16 cellular contexts compared by ENCODE assay signal in genomic region chr2:144496660-144497598, GRCh38. TPM values are rescaled to one million over a fixed set of nuclear protein-coding genes. Genes with fewer than 3 reads are reported as not detected.
A peak's percentile ranks its signal among the peaks of the same experiment; 100 is the strongest.
DNase-seq lines count a peak whose midpoint lies in the region; ATAC-seq and TF ChIP-seq lines count a peak whose summit lies in the region.
"Had no signal": no experiment of that assay in that cellular context is flagged by ENCODE, and none has a peak within 500 bp of the region (broad histone marks: within the 10 kb centered on the region; RNA-seq: fewer than 3 reads in every experiment).

No MANE protein-coding gene starts in this region.

- TF ChIP-seq CTCF in tibial artery (IDR thresholded peaks at IDR 0.05), result no peak

- peaks cover 94% of the 10 kb centered on the region for H3K36me3 Mint-ChIP-seq in dendritic cell treated with granulocyte-macrophage colony-stimulating factor and Interleukin-4, amounts not matched to agents 40 ng/mL and 50 ng/mL, for 4 days (ENCODE audit: low read depth)
- no peaks in the 10 kb centered on the region for H3K36me3 Mint-ChIP-seq in naive thymus-derived CD4-positive, alpha-beta T cell

- H3K27me3 Mint-ChIP-seq in dendritic cell treated with granulocyte-macrophage colony-stimulating factor and Interleukin-4, amounts not matched to agents 40 ng/mL and 50 ng/mL, for 4 days, result no peaks in the 10 kb centered on the region
- H3K27me3 Mint-ChIP-seq in naive thymus-derived CD4-positive, alpha-beta T cell, result peaks cover 0 to 7% (median 0%) of the 10 kb centered on the region in 5 donors

- POLR2A ChIA-PET in naive thymus-derived CD4-positive, alpha-beta T cell (lab: Charles Lee), result no interaction called here

- H3K4me3 Mint-ChIP-seq in dendritic cell treated with granulocyte-macrophage colony-stimulating factor and Interleukin-4, amounts not matched to agents 40 ng/mL and 50 ng/mL, for 4 days, result peak overlapping the region; percentile 49
- H3K4me3 Mint-ChIP-seq in naive thymus-derived CD4-positive, alpha-beta T cell, result no peak overlapping the region

- CTCF ChIA-PET in naive thymus-derived CD4-positive, alpha-beta T cell (lab: Charles Lee), result no interaction called here

- peak; percentile 13 for ATAC-seq in naive thymus-derived CD4-positive, alpha-beta T cell

- H3K27ac Mint-ChIP-seq in dendritic cell treated with granulocyte-macrophage colony-stimulating factor and Interleukin-4, amounts not matched to agents 40 ng/mL and 50 ng/mL, for 4 days, result peak overlapping the region; percentile 67
- H3K27ac Mint-ChIP-seq in naive thymus-derived CD4-positive, alpha-beta T cell, result no peak overlapping the region

- peaks cover 70% of the 10 kb centered on the region for H3K4me1 Mint-ChIP-seq in dendritic cell treated with granulocyte-macrophage colony-stimulating factor and Interleukin-4, amounts not matched to agents 40 ng/mL and 50 ng/mL, for 4 days (ENCODE audit: low read depth)
- peaks cover 0 to 17% (median 0%) of the 10 kb centered on the region in 7 donors for H3K4me1 Mint-ChIP-seq in naive thymus-derived CD4-positive, alpha-beta T cell

- H3K9me3 Mint-ChIP-seq in dendritic cell treated with granulocyte-macrophage colony-stimulating factor and Interleukin-4, amounts not matched to agents 40 ng/mL and 50 ng/mL, for 4 days, result no peaks in the 10 kb centered on the region
- no peaks in the 10 kb centered on the region for H3K9me3 Mint-ChIP-seq in naive thymus-derived CD4-positive, alpha-beta T cell

- intact Hi-C loops in dendritic cell treated with granulocyte-macrophage colony-stimulating factor and Interleukin-4, amounts not matched to agents 40 ng/mL and 50 ng/mL, for 4 days (cut with micrococcal nuclease), result no loop called here
- intact Hi-C loops in naive thymus-derived CD4-positive, alpha-beta T cell (cut with micrococcal nuclease), result no loop called here
- intact Hi-C loops in tibial artery (cut with DNase I; ENCODE audit: low total_unique reads), result no loop called here

- no peaks in the 10 kb centered on the region for H3K36me3 ChIP-seq in naive thymus-derived CD4-positive, alpha-beta T cell (ENCODE audit: control insufficient read depth in 2 of 3, insufficient read depth in 3 of 3, low read length in 3 of 3)
- no peaks in the 10 kb centered on the region for H3K36me3 ChIP-seq in tibial artery

- peak; percentile 10 for DNase-seq in NCI-H1105 treated with DMSO at 0.1 percent for 48 hours (lab: John Stamatoyannopoulos, UW)
- DNase-seq in NCI-H1105 (lab: John Stamatoyannopoulos, UW), result no peak
- DNase-seq in naive thymus-derived CD4-positive, alpha-beta T cell, result no peak
- no peak for DNase-seq in tibial artery
- no peak for DNase-seq in NCI-H510A (lab: John Stamatoyannopoulos, UW)
- no peak for DNase-seq in NCI-H82 (lab: John Stamatoyannopoulos, UW)
- no peak for DNase-seq in effector CD8-positive, alpha-beta T cell (lab: John Stamatoyannopoulos, UW)
- DNase-seq: activated CD4-positive, CD25-positive, alpha-beta regulatory T cell; activated T-cell treated with anti-CD3 and anti-CD28 coated beads, Interleukin-2, amount 50 U/mL, for 1 hour; hypothalamus; NCI-H187; NK-92 treated with Interleukin-12 subunit alpha and Interleukin-12 subunit beta, amount 100 ng/mL, for 24 hours; SK-N-SH; stimulated activated CD4-positive, alpha-beta T cell treated with anti-CD3 and anti-CD28 coated beads, Interleukin-4, amount 100 ng/mL, for 1 hour had no signal

- no peaks in the 10 kb centered on the region for H3K27me3 ChIP-seq in naive thymus-derived CD4-positive, alpha-beta T cell (ENCODE audit: control insufficient read depth in 2 of 2, insufficient read depth in 2 of 2, low read length in 2 of 2)
- no peaks in the 10 kb centered on the region for H3K27me3 ChIP-seq in tibial artery

- H3K4me3 ChIP-seq in naive thymus-derived CD4-positive, alpha-beta T cell (ENCODE audit: low read length), result no peak overlapping the region
- H3K4me3 ChIP-seq in tibial artery, result no peak overlapping the region

- H3K27ac ChIP-seq in naive thymus-derived CD4-positive, alpha-beta T cell (ENCODE audit: low read depth, low read length), result no peak overlapping the region
- H3K27ac ChIP-seq in tibial artery, result peak overlapping the region; percentile 43 to 62
- H3K27ac ChIP-seq: 22Rv1 had no signal

- no peaks in the 10 kb centered on the region for H3K9me3 ChIP-seq in naive thymus-derived CD4-positive, alpha-beta T cell (ENCODE audit: control insufficient read depth in 2 of 3, low read length in 3 of 3)
- H3K9me3 ChIP-seq in tibial artery, result no peaks in the 10 kb centered on the region
- H3K9me3 ChIP-seq: SK-N-SH had no signal

- H3K4me1 ChIP-seq in naive thymus-derived CD4-positive, alpha-beta T cell (ENCODE audit: control insufficient read depth in 2 of 2, insufficient read depth in 2 of 2, low read length in 2 of 2), result no peaks in the 10 kb centered on the region
- peaks cover 0 to 81% (median 34%) of the 10 kb centered on the region in 4 donors for H3K4me1 ChIP-seq in tibial artery

RNA-seq across cellular contexts. Expression of gene ZEB2, which starts 23.0 kb away (rescaled TPM):
- 100 to 1,000 TPM in 1 of 5 experiments, 10 to 100 TPM in 1, 1 to 10 TPM in 3; 4.2 to 534 (median 6.6) TPM for total RNA-seq in naive thymus-derived CD4-positive, alpha-beta T cell
- under 1 TPM; 0.26 to 0.39 TPM for polyA plus RNA-seq in naive thymus-derived CD4-positive, alpha-beta T cell
